In genomic region chr1:4052657-4053056, GRCh38 we compare ENCODE assay signal across 34 cellular contexts.
"Had no signal": no experiment of that assay in that cellular context is flagged by ENCODE, and none has a peak within 500 bp of the region (broad histone marks: within the 10 kb centered on the region; RNA-seq: fewer than 3 reads in every experiment).

No MANE protein-coding gene starts in this region.

- H3K4me3 ChIP-seq: ascending aorta, cardiac muscle cell, SJCRH30, SK-N-MC had no signal

- H3K36me3 ChIP-seq: ascending aorta, cardiac muscle cell, SJCRH30 had no signal

- H3K4me3 Mint-ChIP-seq: activated CD4-positive, alpha-beta T cell treated with anti-CD3 and anti-CD28 coated beads for 36 hours; activated CD4-positive, alpha-beta T cell treated with anti-CD3 and anti-CD28 coated beads, Interleukin-2, amount 10 ng/mL, durations not matched to agents 7 days and 5 days; activated CD8-positive, alpha-beta memory T cell treated with anti-CD3 and anti-CD28 coated beads, Interleukin-2, amount 10 ng/mL, durations not matched to agents 7 days and 5 days; activated naive CD4-positive, alpha-beta T cell treated with anti-CD3 and anti-CD28 coated beads, Interleukin-2, amount 50 U/mL, for 24 hours; activated naive CD8-positive, alpha-beta T cell treated with anti-CD3 and anti-CD28 coated beads, Interleukin-2, amount 10 ng/mL, durations not matched to agents 7 days and 5 days; central memory CD8-positive, alpha-beta T cell; T-helper 1 cell treated with Interleukin-12 subunit alpha and Interleukin-12 subunit beta and Interleukin-4 antibody, amounts not matched to agents 30 μg/mL and 1 μg/mL, for 36 hours; T-helper 2 cell treated with Interferon-gamma antibody and Interleukin-4, amounts not matched to agents 5 μg/mL and 100 μg/mL, for 36 hours; WTC11 had no signal

- H3K27me3 Mint-ChIP-seq: activated CD4-positive, alpha-beta T cell treated with anti-CD3 and anti-CD28 coated beads, Interleukin-2, amount 10 ng/mL, durations not matched to agents 7 days and 5 days; activated naive CD8-positive, alpha-beta T cell treated with anti-CD3 and anti-CD28 coated beads, Interleukin-2, amount 10 ng/mL, durations not matched to agents 7 days and 5 days had no signal

- H3K9me3 ChIP-seq: ascending aorta, SJCRH30 had no signal

- H3K9ac ChIP-seq: KMS-11 had no signal

- H3K4me2 ChIP-seq: KMS-11 had no signal

- DNase-seq: activated CD4-positive, alpha-beta T cell treated with anti-CD3 and anti-CD28 coated beads for 36 hours; activated CD4-positive, alpha-beta T cell treated with anti-CD3 and anti-CD28 coated beads, Interleukin-2, amount 10 ng/mL, durations not matched to agents 7 days and 5 days; activated CD4-positive, alpha-beta T cell treated with anti-CD3 and anti-CD28 coated beads, Interleukin-2, amount 50 U/mL, for 48 hours; activated CD8-positive, alpha-beta memory T cell treated with anti-CD3 and anti-CD28 coated beads for 24 hours; activated CD8-positive, alpha-beta memory T cell treated with anti-CD3 and anti-CD28 coated beads, Interleukin-2, amount 10 ng/mL, durations not matched to agents 7 days and 5 days; activated CD8-positive, alpha-beta memory T cell treated with anti-CD3 and anti-CD28 coated beads, Interleukin-2, amount 50 U/mL, for 48 hours; activated gamma-delta T cell; activated naive CD4-positive, alpha-beta T cell treated with Interleukin-2 at 50 U/mL for 16 hours; activated naive CD8-positive, alpha-beta T cell treated with anti-CD3 and anti-CD28 coated beads, Interleukin-2, amount 10 ng/mL, durations not matched to agents 7 days and 5 days; amygdala; NCI-H1092 treated with DMSO at 0.1 percent for 48 hours; NCI-H1417; NCI-H146; NCI-H187; NCI-H2029 treated with DMSO at 0.1 percent for 48 hours; NCI-H2107; NCI-H2171; NCI-H510A; NCI-H526; NCI-H748 treated with DMSO at 0.1 percent for 48 hours; SHP77; SJCRH30 had no signal

- ATAC-seq: activated CD4-positive, alpha-beta T cell treated with anti-CD3 and anti-CD28 coated beads for 36 hours; activated CD4-positive, CD25-positive, alpha-beta regulatory T cell treated with anti-CD3 and anti-CD28 coated beads, Interleukin-2, amount 50 U/mL, for 24 hours; activated CD8-positive, alpha-beta memory T cell treated with anti-CD3 and anti-CD28 coated beads, Interleukin-2, amount 10 ng/mL, durations not matched to agents 7 days and 5 days; Panc1; WTC11 had no signal

- H3K4me1 ChIP-seq: ascending aorta, SJCRH30 had no signal

- H3K36me3 Mint-ChIP-seq: activated CD8-positive, alpha-beta memory T cell treated with anti-CD3 and anti-CD28 coated beads, Interleukin-2, amount 10 ng/mL, durations not matched to agents 7 days and 5 days; activated naive CD4-positive, alpha-beta T cell treated with anti-CD3 and anti-CD28 coated beads, Interleukin-2, amount 50 U/mL, for 24 hours; activated naive CD8-positive, alpha-beta T cell treated with anti-CD3 and anti-CD28 coated beads, Interleukin-2, amount 10 ng/mL, durations not matched to agents 7 days and 5 days had no signal

- H3K4me1 Mint-ChIP-seq: activated CD4-positive, alpha-beta T cell treated with anti-CD3 and anti-CD28 coated beads for 36 hours; activated CD4-positive, alpha-beta T cell treated with anti-CD3 and anti-CD28 coated beads, Interleukin-2, amount 10 ng/mL, durations not matched to agents 7 days and 5 days; activated CD8-positive, alpha-beta memory T cell treated with anti-CD3 and anti-CD28 coated beads, Interleukin-2, amount 10 ng/mL, durations not matched to agents 7 days and 5 days; activated naive CD8-positive, alpha-beta T cell treated with anti-CD3 and anti-CD28 coated beads, Interleukin-2, amount 10 ng/mL, durations not matched to agents 7 days and 5 days; WTC11 had no signal

- H3K27ac ChIP-seq: ascending aorta, cardiac muscle cell, KMS-11, SJCRH30, SK-N-MC had no signal

- H3K27ac Mint-ChIP-seq: activated CD4-positive, alpha-beta T cell treated with anti-CD3 and anti-CD28 coated beads for 36 hours; activated CD4-positive, alpha-beta T cell treated with anti-CD3 and anti-CD28 coated beads, Interleukin-2, amount 10 ng/mL, durations not matched to agents 7 days and 5 days; activated CD8-positive, alpha-beta memory T cell treated with anti-CD3 and anti-CD28 coated beads, Interleukin-2, amount 10 ng/mL, durations not matched to agents 7 days and 5 days; activated naive CD4-positive, alpha-beta T cell treated with anti-CD3 and anti-CD28 coated beads, Interleukin-2, amount 50 U/mL, for 24 hours; activated naive CD8-positive, alpha-beta T cell treated with anti-CD3 and anti-CD28 coated beads, Interleukin-2, amount 10 ng/mL, durations not matched to agents 7 days and 5 days; activated T-helper 2 cell treated with anti-CD3 and anti-CD28 coated beads, Interferon-gamma antibody, Interleukin-2, Interleukin-4, amounts not matched to agents 10 μg/mL and 5 μg/mL and 100 μg/mL, durations not matched to agents 14 hours and 24 hours and 36 hours; T-helper 1 cell treated with Interleukin-12 subunit alpha and Interleukin-12 subunit beta and Interleukin-4 antibody, amounts not matched to agents 30 μg/mL and 1 μg/mL, for 36 hours; T-helper 2 cell treated with Interferon-gamma antibody and Interleukin-4, amounts not matched to agents 5 μg/mL and 100 μg/mL, for 36 hours; WTC11 had no signal

- H3K27me3 ChIP-seq: ascending aorta, cardiac muscle cell had no signal

- H3K9me3 Mint-ChIP-seq: activated CD4-positive, alpha-beta T cell treated with anti-CD3 and anti-CD28 coated beads, Interleukin-2, amount 10 ng/mL, durations not matched to agents 7 days and 5 days; activated naive CD4-positive, alpha-beta T cell treated with anti-CD3 and anti-CD28 coated beads, Interleukin-2, amount 50 U/mL, for 24 hours; activated naive CD8-positive, alpha-beta T cell treated with anti-CD3 and anti-CD28 coated beads, Interleukin-2, amount 10 ng/mL, durations not matched to agents 7 days and 5 days; activated T-helper 2 cell treated with anti-CD3 and anti-CD28 coated beads, Interferon-gamma antibody, Interleukin-2, Interleukin-4, amounts not matched to agents 10 μg/mL and 5 μg/mL and 100 μg/mL, durations not matched to agents 14 hours and 24 hours and 36 hours; central memory CD8-positive, alpha-beta T cell; T-helper 1 cell treated with Interleukin-12 subunit alpha and Interleukin-12 subunit beta and Interleukin-4 antibody, amounts not matched to agents 30 μg/mL and 1 μg/mL, for 36 hours; T-helper 2 cell treated with Interferon-gamma antibody and Interleukin-4, amounts not matched to agents 5 μg/mL and 100 μg/mL, for 36 hours had no signal
